In the genomic region with DNA sequence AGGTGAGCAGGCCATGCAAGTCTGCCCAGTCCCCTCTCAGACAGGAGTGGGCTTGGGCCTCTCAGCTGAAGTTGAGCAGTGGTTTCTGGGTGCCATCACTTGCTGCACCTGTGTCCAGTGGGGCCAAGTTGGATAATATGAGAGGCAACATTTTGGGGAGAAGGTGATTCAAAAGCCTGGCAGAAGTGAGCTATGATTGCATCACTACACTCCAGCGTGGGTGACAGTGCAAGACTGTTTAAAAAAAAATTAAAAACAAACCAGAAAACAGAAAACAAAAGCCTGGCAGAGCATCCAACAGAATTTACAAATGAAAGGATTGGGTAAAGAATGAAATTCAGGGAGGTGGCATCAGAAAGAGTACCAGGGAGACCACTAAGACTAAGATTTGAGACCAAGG, we compare ENCODE assay signal across 25 cellular contexts.
"Had no signal": no experiment of that assay in that cellular context is flagged by ENCODE, and none has a peak within 500 bp of the region (broad histone marks: within the 10 kb centered on the region; RNA-seq: fewer than 3 reads in every experiment).

No MANE protein-coding gene starts in this region.

- H3K4me1 Mint-ChIP-seq: activated CD4-positive, alpha-beta memory T cell treated with anti-CD3 and anti-CD28 coated beads, Interleukin-2, amount 10 ng/mL, durations not matched to agents 7 days and 5 days; activated CD4-positive, alpha-beta T cell treated with anti-CD3 and anti-CD28 coated beads, Interleukin-2, amount 10 ng/mL, durations not matched to agents 7 days and 5 days; activated naive CD4-positive, alpha-beta T cell treated with anti-CD3 and anti-CD28 coated beads, Interleukin-2, amount 50 U/mL, for 24 hours; activated T-helper 17 cell treated with anti-CD3 and anti-CD28 coated beads, Interleukin-2, amount 50 U/mL, for 72 hours; natural killer cell had no signal

- H3K9me3 ChIP-seq: heart right ventricle, left ventricle myocardium inferior, right atrium auricular region, spleen, testis, uterus had no signal

- H3K27me3 Mint-ChIP-seq: activated CD4-positive, alpha-beta memory T cell treated with anti-CD3 and anti-CD28 coated beads, Interleukin-2, amount 10 ng/mL, durations not matched to agents 7 days and 5 days; activated CD4-positive, alpha-beta T cell treated with anti-CD3 and anti-CD28 coated beads, Interleukin-2, amount 10 ng/mL, durations not matched to agents 7 days and 5 days; activated naive CD8-positive, alpha-beta T cell treated with anti-CD3 and anti-CD28 coated beads, Interleukin-2, amount 50 U/mL, for 24 hours; activated T-helper 17 cell treated with anti-CD3 and anti-CD28 coated beads, Interleukin-2, amount 50 U/mL, for 72 hours; type B pancreatic cell had no signal

- H3K4me1 ChIP-seq: left ventricle myocardium inferior, right atrium auricular region, spleen, testis, uterus had no signal

- H3K9me3 Mint-ChIP-seq: activated CD4-positive, alpha-beta memory T cell treated with anti-CD3 and anti-CD28 coated beads, Interleukin-2, amount 10 ng/mL, durations not matched to agents 7 days and 5 days; activated naive CD4-positive, alpha-beta T cell treated with anti-CD3 and anti-CD28 coated beads, Interleukin-2, amount 50 U/mL, for 24 hours; activated T-cell treated with anti-CD3 and anti-CD28 coated beads, Interleukin-2, amount 50 U/mL, for 4 hours; activated T-helper 17 cell treated with anti-CD3 and anti-CD28 coated beads, Interleukin-2, amount 50 U/mL, for 72 hours; type B pancreatic cell had no signal

- DNase-seq: activated CD4-positive, alpha-beta memory T cell treated with anti-CD3 and anti-CD28 coated beads, Interleukin-2, amount 10 ng/mL, durations not matched to agents 7 days and 5 days; activated CD4-positive, alpha-beta T cell treated with anti-CD3 and anti-CD28 coated beads, Interleukin-2, amount 10 ng/mL, durations not matched to agents 7 days and 5 days; activated CD4-positive, CD25-positive, alpha-beta regulatory T cell treated with anti-CD3 and anti-CD28 coated beads, Interleukin-2, amount 50 U/mL, for 72 hours; activated gamma-delta T cell treated with Interleukin-2 at 50 U/mL for 16 hours; activated naive CD8-positive, alpha-beta T cell treated with anti-CD3 and anti-CD28 coated beads, Interleukin-2, amount 50 U/mL, for 24 hours; activated T-cell treated with anti-CD3 and anti-CD28 coated beads, Interleukin-2, amount 50 U/mL, for 4 hours; cerebellar nuclear complex; effector memory CD8-positive, alpha-beta T cell; erythroblast; foreskin keratinocyte; heart right ventricle; left ventricle myocardium inferior; mesendoderm; natural killer cell; spleen; stimulated activated naive CD4-positive, alpha-beta T cell treated with Interleukin-2 at 50 U/mL for 16 hours; T-helper 2 cell; testis; uterus had no signal

- H3K36me3 ChIP-seq: heart right ventricle, left ventricle myocardium inferior, right atrium auricular region, spleen, uterus had no signal

- H3K27me3 ChIP-seq: foreskin keratinocyte, right atrium auricular region, spleen, testis, uterus had no signal

- H3K27ac ChIP-seq: coronary artery, foreskin keratinocyte, heart right ventricle, left ventricle myocardium inferior, right atrium auricular region, testis, uterus had no signal

- ATAC-seq: activated naive CD8-positive, alpha-beta T cell treated with anti-CD3 and anti-CD28 coated beads, Interleukin-2, amount 50 U/mL, for 24 hours; activated T-cell treated with anti-CD3 and anti-CD28 coated beads, Interleukin-2, amount 50 U/mL, for 4 hours; activated T-helper 17 cell treated with anti-CD3 and anti-CD28 coated beads, Interleukin-2, amount 50 U/mL, for 72 hours; effector memory CD8-positive, alpha-beta T cell; foreskin keratinocyte; heart right ventricle; natural killer cell had no signal

- H3K4me3 ChIP-seq: coronary artery, heart right ventricle, left ventricle myocardium inferior, lung, right atrium auricular region, spleen, testis, uterus had no signal

- H3K27ac Mint-ChIP-seq: activated CD4-positive, alpha-beta memory T cell treated with anti-CD3 and anti-CD28 coated beads, Interleukin-2, amount 10 ng/mL, durations not matched to agents 7 days and 5 days; activated CD4-positive, alpha-beta T cell treated with anti-CD3 and anti-CD28 coated beads, Interleukin-2, amount 10 ng/mL, durations not matched to agents 7 days and 5 days; activated naive CD4-positive, alpha-beta T cell treated with anti-CD3 and anti-CD28 coated beads, Interleukin-2, amount 50 U/mL, for 24 hours; activated naive CD8-positive, alpha-beta T cell treated with anti-CD3 and anti-CD28 coated beads, Interleukin-2, amount 50 U/mL, for 24 hours; activated T-helper 17 cell treated with anti-CD3 and anti-CD28 coated beads, Interleukin-2, amount 50 U/mL, for 72 hours; effector memory CD8-positive, alpha-beta T cell; natural killer cell; type B pancreatic cell had no signal

- H3K36me3 Mint-ChIP-seq: natural killer cell, type B pancreatic cell had no signal

- H3K4me3 Mint-ChIP-seq: activated CD4-positive, alpha-beta memory T cell treated with anti-CD3 and anti-CD28 coated beads, Interleukin-2, amount 10 ng/mL, durations not matched to agents 7 days and 5 days; activated CD4-positive, alpha-beta T cell treated with anti-CD3 and anti-CD28 coated beads, Interleukin-2, amount 10 ng/mL, durations not matched to agents 7 days and 5 days; activated naive CD4-positive, alpha-beta T cell treated with anti-CD3 and anti-CD28 coated beads, Interleukin-2, amount 50 U/mL, for 24 hours; activated naive CD8-positive, alpha-beta T cell treated with anti-CD3 and anti-CD28 coated beads, Interleukin-2, amount 50 U/mL, for 24 hours; activated T-cell treated with anti-CD3 and anti-CD28 coated beads, Interleukin-2, amount 50 U/mL, for 4 hours; activated T-helper 17 cell treated with anti-CD3 and anti-CD28 coated beads, Interleukin-2, amount 50 U/mL, for 72 hours; effector memory CD8-positive, alpha-beta T cell; natural killer cell; type B pancreatic cell had no signal
